In genomic region chr11:111605681-111606080, GRCh38 we compare ENCODE assay signal across 22 cellular contexts. TPM values are rescaled to one million over a fixed set of nuclear protein-coding genes. Genes with fewer than 3 reads are reported as not detected.
DNase-seq lines count a peak whose midpoint lies in the region; ATAC-seq and TF ChIP-seq lines count a peak whose summit lies in the region.
"Had no signal": no experiment of that assay in that cellular context is flagged by ENCODE, and none has a peak within 500 bp of the region (broad histone marks: within the 10 kb centered on the region; RNA-seq: fewer than 3 reads in every experiment).

No MANE protein-coding gene starts in this region.

- TF ChIP-seq CTCF in brain (conservative IDR thresholded peaks at IDR 0.05) (no peak), nephron (IDR thresholded peaks at IDR 0.05; ENCODE audit: unreplicated experiment in 3 of 3) (no peak)

- no peak for ATAC-seq in HG02840 (IDR thresholded peaks at IDR 0.05; ENCODE audit: low FRiP score, unreplicated experiment)
- ATAC-seq in HG03342 (IDR thresholded peaks at IDR 0.05; ENCODE audit: unreplicated experiment), result no peak
- ATAC-seq: heart left ventricle; stimulated activated memory B cell treated with anti-CD40 and anti-IgM and Interleukin-4, amounts not matched to agents 10 μg/mL and 1 μg/mL and 100 μg/mL, for 72 hours had no signal

- 53 to 67% methylated on average over 4 of the region's 4 CpGs for WGBS in GM23248 (ENCODE audit: low coverage in 1 of 2, low lambda C conversion rate in 2 of 2, missing lambda C conversion rate in 2 of 2), 2 experiments

- H3K36me3 Mint-ChIP-seq in brain (no peaks in the 10 kb centered on the region), nephron (ENCODE audit: low read depth) (no peaks in the 10 kb centered on the region)
- H3K36me3 Mint-ChIP-seq: CD14-positive monocyte; stimulated activated memory B cell treated with anti-CD40 and anti-IgM and Interleukin-4, amounts not matched to agents 10 μg/mL and 1 μg/mL and 100 μg/mL, for 72 hours had no signal

- no peaks in the 10 kb centered on the region; the same call in 1 of the 2 replicates for H3K36me3 ChIP-seq in GM23248 (ENCODE audit: low read depth)
- H3K36me3 ChIP-seq: heart left ventricle, vagina had no signal

- H3K27me3 Mint-ChIP-seq in brain, result peaks cover 5% of the 10 kb centered on the region
- no peaks in the 10 kb centered on the region for H3K27me3 Mint-ChIP-seq in nephron (ENCODE audit: low read depth)
- H3K27me3 Mint-ChIP-seq: stimulated activated memory B cell treated with anti-CD40 and anti-IgM and Interleukin-4, amounts not matched to agents 10 μg/mL and 1 μg/mL and 100 μg/mL, for 72 hours had no signal

- H3F3A ChIP-seq in GM23248 (ENCODE audit: insufficient read depth), result peaks cover 15% of the 10 kb centered on the region; the same call in 1 of the 2 replicates

- H3K4me1 ChIP-seq in GM23248 (ENCODE audit: insufficient read depth), result peaks cover 38% of the 10 kb centered on the region
- H3K4me1 ChIP-seq: testis had no signal

- no peak overlapping the region for H3K27ac ChIP-seq in GM23248
- H3K27ac ChIP-seq: heart left ventricle, testis, vagina had no signal

- H3K9me3 ChIP-seq in GM23248 (ENCODE audit: low read depth), result no peaks in the 10 kb centered on the region
- H3K9me3 ChIP-seq: heart left ventricle, testis, vagina had no signal

- no peaks in the 10 kb centered on the region for H3K27me3 ChIP-seq in GM23248 (replicated peaks; ENCODE audit: insufficient read depth)
- H3K27me3 ChIP-seq: heart left ventricle, testis, vagina had no signal

- in situ Hi-C loops in GM23248 (cut with MboI), result no loop called here

- peak overlapping the region; percentile 54 to 83 (median 79) for H3K4me3 Mint-ChIP-seq in brain
- H3K4me3 Mint-ChIP-seq in nephron, result peak overlapping the region in 2 of 3 experiments; percentile 53 to 54
- H3K4me3 Mint-ChIP-seq: CD14-positive monocyte; nephron progenitor cell; stimulated activated memory B cell treated with anti-CD40 and anti-IgM and Interleukin-4, amounts not matched to agents 10 μg/mL and 1 μg/mL and 100 μg/mL, for 72 hours had no signal

- no peaks in the 10 kb centered on the region for H3K9me3 Mint-ChIP-seq in brain
- H3K9me3 Mint-ChIP-seq in nephron, result no peaks in the 10 kb centered on the region
- H3K9me3 Mint-ChIP-seq: CD14-positive monocyte; nephron progenitor cell; stimulated activated memory B cell treated with anti-CD40 and anti-IgM and Interleukin-4, amounts not matched to agents 10 μg/mL and 1 μg/mL and 100 μg/mL, for 72 hours had no signal

- H3K4me3 ChIP-seq in GM23248, result peak overlapping the region; percentile 84; the same call in 1 of the 2 replicates
- H3K4me3 ChIP-seq: testis, vagina had no signal

- H3K4me1 Mint-ChIP-seq in brain (peaks cover 56% of the 10 kb centered on the region), nephron (peaks cover 23% of the 10 kb centered on the region)

- 0 out of 2 replicates have a peak overlapping the region, but pooled peaks have one; percentile 19 for H3K9ac ChIP-seq in GM23248

- no peak for DNase-seq in GM23248
- DNase-seq in NCI-H526 (lab: John Stamatoyannopoulos, UW), result peak; percentile 28 to 53
- no peak for DNase-seq in RKO (ENCODE audit: low spot score)
- DNase-seq in COLO829 (ENCODE audit: low spot score), result no peak
- DNase-seq: activated CD4-positive, alpha-beta T cell treated with anti-CD3 and anti-CD28 coated beads, Interleukin-2, amount 50 U/mL, for 48 hours; activated CD4-positive, CD25-positive, alpha-beta regulatory T cell; amniotic stem cell; dermis blood vessel endothelial cell; heart left ventricle; KG1; NCI-H2081; nephron progenitor cell; stimulated activated CD4-positive, alpha-beta T cell treated with anti-CD3 and anti-CD28 coated beads, Interleukin-1b, Interleukin-23, amount 100 ng/mL, for 48 hours; T1000; testis had no signal

- peaks cover 82% of the 10 kb centered on the region for H3K79me2 ChIP-seq in GM23248 (ENCODE audit: insufficient read depth)

- H3K27ac Mint-ChIP-seq in brain (peak overlapping the region; percentile 9 to 81 (median 60)), nephron (no peak overlapping the region)
- H3K27ac Mint-ChIP-seq: CD14-positive monocyte; nephron progenitor cell; stimulated activated memory B cell treated with anti-CD40 and anti-IgM and Interleukin-4, amounts not matched to agents 10 μg/mL and 1 μg/mL and 100 μg/mL, for 72 hours had no signal

- peaks cover 4% of the 10 kb centered on the region; the same call in 1 of the 2 replicates for H4K20me1 ChIP-seq in GM23248 (ENCODE audit: insufficient read depth)

- H3K4me2 ChIP-seq in GM23248 (ENCODE audit: unreplicated experiment), result peak overlapping the region; percentile 96

- H3K9me2 ChIP-seq in GM23248 (ENCODE audit: insufficient read depth), result no peaks in the 10 kb centered on the region

- no peak overlapping the region for H2AFZ ChIP-seq in GM23248

RNA-seq across cellular contexts. Expression of gene SIK2, which starts 3.4 kb away (rescaled TPM):
- total RNA-seq in GM23248 (2014; rRNA removed; shearing (Covaris generic)), result 14.7 and 14.8 TPM in 2 replicates
- polyA plus RNA-seq in GM23248 (2016; fragmentation: Nextera tagmentation; extraction: Ambion mirVana), result 5.9 and 6.2 TPM in 2 replicates
- 25.1 TPM for polyA plus RNA-seq in brain (ENCODE audit: insufficient read depth, low read depth, low replicate concordance)

Comparison
In these comparisons a context has a peak if more than half of its experiments do, and no peak if none do; other contexts are left out.
1. DNase-seq: peak in NCI-H526 (2 of 2); none in GM23248 (single experiment), RKO (single experiment) and COLO829 (single experiment).
2. H3K27ac Mint-ChIP-seq: peak in brain (5 of 5); none in nephron (0 of 3).